In the genomic region with DNA sequence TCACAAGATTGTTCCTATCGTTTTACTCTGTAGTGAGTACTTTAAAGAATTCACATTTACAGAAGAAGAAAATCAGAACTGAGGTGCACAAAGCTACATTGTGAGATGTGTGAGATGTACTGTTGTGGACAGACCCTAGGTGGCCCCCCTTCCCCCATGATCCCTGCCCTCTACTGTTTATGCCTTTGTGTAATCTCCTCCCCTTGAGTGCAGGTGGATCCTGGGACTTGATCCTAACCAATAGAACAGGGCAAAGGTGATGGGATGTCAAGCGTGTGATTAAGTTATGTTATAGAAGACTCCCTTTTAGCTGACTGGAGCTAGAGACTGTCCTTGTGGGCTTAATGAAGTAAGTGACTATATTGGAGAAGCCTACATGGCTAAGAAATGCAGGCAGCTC, we compare ENCODE assay signal across 1 cellular context.
TF ChIP-seq lines count a peak whose summit lies in the region.

No MANE protein-coding gene starts in this region.

TF ChIP-seq in K562, 482 proteins besides CTCF, POLR2A, EP300 and RAD21:
- TF ChIP-seq NONO (IDR thresholded peaks at IDR 0.05; ENCODE audit: low read depth in 2 of 2, low read length in 1 of 2) (no peak), KDM1A (IDR thresholded peaks at IDR 0.05) (no peak), NR4A1 (CRISPR knock-in tag; IDR thresholded peaks at IDR 0.05) (no peak), NR4A1 (tag; IDR thresholded peaks at IDR 0.05) (no peak), SNRNP70 (optimal IDR thresholded peaks at IDR 0.05; ENCODE audit: low read depth, low read length) (no peak), TOE1 (IDR thresholded peaks at IDR 0.05; ENCODE audit: borderline replicate concordance) (no peak), TOE1 (CRISPR knock-in tag; IDR thresholded peaks at IDR 0.05; ENCODE audit: borderline replicate concordance, low read depth) (no peak), ZNF253 (CRISPR knock-in tag; conservative IDR thresholded peaks at IDR 0.05) (no peak), RBM34 (IDR thresholded peaks at IDR 0.05; ENCODE audit: borderline replicate concordance, insufficient read depth, low read length) (no peak), RBM15 (IDR thresholded peaks at IDR 0.05; ENCODE audit: insufficient read depth, low read length) (no peak), ETV5 (CRISPR knock-in tag; IDR thresholded peaks at IDR 0.05; ENCODE audit: low read depth) (no peak), EZH2 (IDR thresholded peaks at IDR 0.05; ENCODE audit: borderline replicate concordance, low read depth, low read length) (no peak), CREBBP (IDR thresholded peaks at IDR 0.05; ENCODE audit: low read depth, low read length) (no peak), NR1H2 (CRISPR knock-in tag; IDR thresholded peaks at IDR 0.05) (no peak), TFAM (CRISPR knock-in tag; conservative IDR thresholded peaks at IDR 0.05) (no peak)
- TF ChIP-seq, protein P1, sequence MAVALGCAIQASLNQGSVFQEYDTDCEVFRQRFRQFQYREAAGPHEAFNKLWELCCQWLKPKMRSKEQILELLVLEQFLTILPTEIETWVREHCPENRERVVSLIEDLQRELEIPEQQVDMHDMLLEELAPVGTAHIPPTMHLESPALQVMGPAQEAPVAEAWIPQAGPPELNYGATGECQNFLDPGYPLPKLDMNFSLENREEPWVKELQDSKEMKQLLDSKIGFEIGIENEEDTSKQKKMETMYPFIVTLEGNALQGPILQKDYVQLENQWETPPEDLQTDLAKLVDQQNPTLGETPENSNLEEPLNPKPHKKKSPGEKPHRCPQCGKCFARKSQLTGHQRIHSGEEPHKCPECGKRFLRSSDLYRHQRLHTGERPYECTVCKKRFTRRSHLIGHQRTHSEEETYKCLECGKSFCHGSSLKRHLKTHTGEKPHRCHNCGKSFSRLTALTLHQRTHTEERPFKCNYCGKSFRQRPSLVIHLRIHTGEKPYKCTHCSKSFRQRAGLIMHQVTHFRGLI (CRISPR knock-in tag; IDR thresholded peaks at IDR 0.05): no peak
